ENCODE assay signal across 20 cellular contexts in genomic region chr3:30467596-30468238, GRCh38.
"Had no signal": no experiment of that assay in that cellular context is flagged by ENCODE, and none has a peak within 500 bp of the region (broad histone marks: within the 10 kb centered on the region; RNA-seq: fewer than 3 reads in every experiment).

No MANE protein-coding gene starts in this region.

- H3K9me3 Mint-ChIP-seq: WTC11 had no signal

- H3K27me3 ChIP-seq: cardiac muscle cell, esophagus muscularis mucosa, pancreas, upper lobe of right lung had no signal

- H3K36me3 ChIP-seq: cardiac muscle cell, esophagus muscularis mucosa, pancreas, thoracic aorta, upper lobe of right lung had no signal

- H3K9me3 ChIP-seq: esophagus muscularis mucosa, pancreas, thoracic aorta, upper lobe of right lung had no signal

- H3K27ac ChIP-seq: cardiac muscle cell, esophagus muscularis mucosa, pancreas, thoracic aorta, upper lobe of right lung had no signal

- H3K4me1 Mint-ChIP-seq: WTC11 had no signal

- H3K27me3 Mint-ChIP-seq: activated naive CD8-positive, alpha-beta T cell; naive B cell had no signal

- H3K27ac Mint-ChIP-seq: activated CD8-positive, alpha-beta T cell treated with anti-CD3 and anti-CD28 coated beads, Interleukin-2, amount 10 ng/mL, durations not matched to agents 7 days and 5 days; activated naive CD8-positive, alpha-beta T cell; activated T-cell treated with anti-CD3 and anti-CD28 coated beads, Interleukin-2, amount 50 U/mL, for 72 hours; naive B cell; WTC11 had no signal

- H3K4me3 Mint-ChIP-seq: activated CD8-positive, alpha-beta T cell treated with anti-CD3 and anti-CD28 coated beads, Interleukin-2, amount 10 ng/mL, durations not matched to agents 7 days and 5 days; activated naive CD8-positive, alpha-beta T cell; activated T-cell treated with anti-CD3 and anti-CD28 coated beads, Interleukin-2, amount 50 U/mL, for 72 hours; naive B cell; WTC11 had no signal

- H3K4me1 ChIP-seq: pancreas had no signal

- H3K36me3 Mint-ChIP-seq: WTC11 had no signal

- DNase-seq: activated CD4-positive, alpha-beta T cell treated with anti-CD3 and anti-CD28 coated beads for 48 hours; activated CD8-positive, alpha-beta memory T cell treated with anti-CD3 and anti-CD28 coated beads, Interleukin-2, amount 50 U/mL, for 4 hours; activated CD8-positive, alpha-beta T cell treated with anti-CD3 and anti-CD28 coated beads, Interleukin-2, amount 10 ng/mL, durations not matched to agents 7 days and 5 days; activated gamma-delta T cell; activated T-cell treated with anti-CD3 and anti-CD28 coated beads, Interleukin-2, amount 50 U/mL, for 72 hours; anterior cingulate cortex; foreskin melanocyte; left colon; midbrain; naive B cell; pancreas; stimulated activated CD4-positive, alpha-beta T cell treated with anti-CD3 and anti-CD28 coated beads, Interleukin-1b, Interleukin-23, amount 100 ng/mL, for 48 hours; upper lobe of right lung had no signal

- H3K4me3 ChIP-seq: cardiac muscle cell, esophagus muscularis mucosa, lung, pancreas, thoracic aorta, upper lobe of right lung had no signal

- ATAC-seq: activated CD8-positive, alpha-beta T cell treated with anti-CD3 and anti-CD28 coated beads, Interleukin-2, amount 10 ng/mL, durations not matched to agents 7 days and 5 days; activated T-cell treated with anti-CD3 and anti-CD28 coated beads, Interleukin-2, amount 50 U/mL, for 72 hours; left colon; pancreas; sciatic nerve; upper lobe of right lung; WTC11 had no signal
